Comparison of ENCODE assay signal across 11 cellular contexts in genomic region chr1:210653771-210654170, GRCh38.
A peak's percentile ranks its signal among the peaks of the same experiment; 100 is the strongest.
DNase-seq lines count a peak whose midpoint lies in the region; ATAC-seq, FAIRE-seq and TF ChIP-seq lines count a peak whose summit lies in the region.
"Had no signal": no experiment of that assay in that cellular context is flagged by ENCODE, and none has a peak within 500 bp of the region (broad histone marks: within the 10 kb centered on the region; RNA-seq: fewer than 3 reads in every experiment).

No MANE protein-coding gene starts in this region.

- no peaks in the 10 kb centered on the region for H3K36me3 ChIP-seq in colonic mucosa
- H3K36me3 ChIP-seq: BLaER1 treated with 17β-estradiol and CSF1 and Interleukin-3, amounts not matched to agents 10 nM and 100 nM had no signal

- intact Hi-C loops in colonic mucosa (cut with DNase I), result no loop called here

- H3K27me3 ChIP-seq in colonic mucosa, result no peaks in the 10 kb centered on the region
- H3K27me3 ChIP-seq: BLaER1 treated with 17β-estradiol and CSF1 and Interleukin-3, amounts not matched to agents 10 nM and 100 nM had no signal

- no peak overlapping the region for H3K9ac ChIP-seq in colonic mucosa (ENCODE audit: low read depth in 2 of 2, low read length in 2 of 2)
- H3K9ac ChIP-seq: BLaER1 treated with 17β-estradiol and CSF1 and Interleukin-3, amounts not matched to agents 10 nM and 100 nM had no signal

- DNase-seq in Ammon's horn (ENCODE audit: low spot score) (peak; percentile 50), HT1080 (ENCODE audit: low read depth) (peak; percentile 13), medulla oblongata (ENCODE audit: extremely low spot score) (peak; percentile 60), NCI-H1417 (lab: John Stamatoyannopoulos, UW) (no peak), colonic mucosa (no peak), NCI-H1436 (lab: John Stamatoyannopoulos, UW) (no peak)
- DNase-seq: NCI-H1694 treated with DMSO at 0.1 percent for 48 hours had no signal

- TF ChIP-seq CTCF in colonic mucosa (IDR thresholded peaks at IDR 0.05), result no peak

- ATAC-seq in HG02759 (IDR thresholded peaks at IDR 0.05; ENCODE audit: unreplicated experiment), result no peak

- no peaks in the 10 kb centered on the region for H3K9me3 ChIP-seq in colonic mucosa

- H3K4me1 ChIP-seq in colonic mucosa, result no peaks in the 10 kb centered on the region
- H3K4me1 ChIP-seq: BLaER1 treated with 17β-estradiol and CSF1 and Interleukin-3, amounts not matched to agents 10 nM and 100 nM had no signal

- FAIRE-seq in colon (lab: Jason Lieb, UNC), result peak; percentile 71

- H3K27ac ChIP-seq in colonic mucosa, result no peak overlapping the region
- H3K27ac ChIP-seq: BLaER1 treated with 17β-estradiol and CSF1 and Interleukin-3, amounts not matched to agents 10 nM and 100 nM; RWPE1 had no signal

- H3K4me3 ChIP-seq in colonic mucosa, result no peak overlapping the region
- H3K4me3 ChIP-seq: BLaER1 treated with 17β-estradiol and CSF1 and Interleukin-3, amounts not matched to agents 10 nM and 100 nM had no signal

Comparison
In these comparisons a context has a peak if more than half of its experiments do, and no peak if none do; other contexts are left out.
1. DNase-seq: peak in Ammon's horn (single experiment), HT1080 (single experiment) and medulla oblongata (single experiment); none in NCI-H1417 (0 of 3), colonic mucosa (single experiment) and NCI-H1436 (single experiment).